1 cellular context compared by ENCODE assay signal in the genomic region with DNA sequence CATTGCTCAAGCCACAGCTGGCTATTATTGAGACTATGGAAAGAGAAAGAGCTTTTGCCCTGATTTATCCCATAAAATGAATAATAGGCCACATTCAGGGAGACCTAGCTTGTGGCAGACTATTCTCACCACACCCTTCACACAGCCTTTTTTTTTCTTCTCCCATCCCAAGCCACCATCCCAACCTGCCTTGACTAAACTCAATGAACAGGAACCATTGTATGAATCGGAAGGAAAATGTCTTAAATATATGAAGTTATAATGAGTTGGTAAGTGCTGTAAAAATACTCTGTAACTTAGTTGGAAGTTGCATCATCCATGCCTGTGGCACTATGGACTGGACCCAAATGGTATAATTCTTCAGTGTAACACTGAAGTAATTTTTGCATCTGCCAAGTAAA.
A peak's percentile ranks its signal among the peaks of the same experiment; 100 is the strongest.
TF ChIP-seq lines count a peak whose summit lies in the region.

No MANE protein-coding gene starts in this region.

TF ChIP-seq in HepG2, 621 proteins besides CTCF, POLR2A, EP300 and RAD21 (continued from another document):
- TF ChIP-seq, protein P1, sequence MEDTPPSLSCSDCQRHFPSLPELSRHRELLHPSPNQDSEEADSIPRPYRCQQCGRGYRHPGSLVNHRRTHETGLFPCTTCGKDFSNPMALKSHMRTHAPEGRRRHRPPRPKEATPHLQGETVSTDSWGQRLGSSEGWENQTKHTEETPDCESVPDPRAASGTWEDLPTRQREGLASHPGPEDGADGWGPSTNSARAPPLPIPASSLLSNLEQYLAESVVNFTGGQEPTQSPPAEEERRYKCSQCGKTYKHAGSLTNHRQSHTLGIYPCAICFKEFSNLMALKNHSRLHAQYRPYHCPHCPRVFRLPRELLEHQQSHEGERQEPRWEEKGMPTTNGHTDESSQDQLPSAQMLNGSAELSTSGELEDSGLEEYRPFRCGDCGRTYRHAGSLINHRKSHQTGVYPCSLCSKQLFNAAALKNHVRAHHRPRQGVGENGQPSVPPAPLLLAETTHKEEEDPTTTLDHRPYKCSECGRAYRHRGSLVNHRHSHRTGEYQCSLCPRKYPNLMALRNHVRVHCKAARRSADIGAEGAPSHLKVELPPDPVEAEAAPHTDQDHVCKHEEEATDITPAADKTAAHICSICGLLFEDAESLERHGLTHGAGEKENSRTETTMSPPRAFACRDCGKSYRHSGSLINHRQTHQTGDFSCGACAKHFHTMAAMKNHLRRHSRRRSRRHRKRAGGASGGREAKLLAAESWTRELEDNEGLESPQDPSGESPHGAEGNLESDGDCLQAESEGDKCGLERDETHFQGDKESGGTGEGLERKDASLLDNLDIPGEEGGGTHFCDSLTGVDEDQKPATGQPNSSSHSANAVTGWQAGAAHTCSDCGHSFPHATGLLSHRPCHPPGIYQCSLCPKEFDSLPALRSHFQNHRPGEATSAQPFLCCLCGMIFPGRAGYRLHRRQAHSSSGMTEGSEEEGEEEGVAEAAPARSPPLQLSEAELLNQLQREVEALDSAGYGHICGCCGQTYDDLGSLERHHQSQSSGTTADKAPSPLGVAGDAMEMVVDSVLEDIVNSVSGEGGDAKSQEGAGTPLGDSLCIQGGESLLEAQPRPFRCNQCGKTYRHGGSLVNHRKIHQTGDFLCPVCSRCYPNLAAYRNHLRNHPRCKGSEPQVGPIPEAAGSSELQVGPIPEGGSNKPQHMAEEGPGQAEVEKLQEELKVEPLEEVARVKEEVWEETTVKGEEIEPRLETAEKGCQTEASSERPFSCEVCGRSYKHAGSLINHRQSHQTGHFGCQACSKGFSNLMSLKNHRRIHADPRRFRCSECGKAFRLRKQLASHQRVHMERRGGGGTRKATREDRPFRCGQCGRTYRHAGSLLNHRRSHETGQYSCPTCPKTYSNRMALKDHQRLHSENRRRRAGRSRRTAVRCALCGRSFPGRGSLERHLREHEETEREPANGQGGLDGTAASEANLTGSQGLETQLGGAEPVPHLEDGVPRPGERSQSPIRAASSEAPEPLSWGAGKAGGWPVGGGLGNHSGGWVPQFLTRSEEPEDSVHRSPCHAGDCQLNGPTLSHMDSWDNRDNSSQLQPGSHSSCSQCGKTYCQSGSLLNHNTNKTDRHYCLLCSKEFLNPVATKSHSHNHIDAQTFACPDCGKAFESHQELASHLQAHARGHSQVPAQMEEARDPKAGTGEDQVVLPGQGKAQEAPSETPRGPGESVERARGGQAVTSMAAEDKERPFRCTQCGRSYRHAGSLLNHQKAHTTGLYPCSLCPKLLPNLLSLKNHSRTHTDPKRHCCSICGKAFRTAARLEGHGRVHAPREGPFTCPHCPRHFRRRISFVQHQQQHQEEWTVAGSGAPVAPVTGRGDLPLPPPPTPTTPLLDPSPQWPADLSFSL (CRISPR knock-in tag; IDR thresholded peaks at IDR 0.05), result no peak
- TF ChIP-seq GABPB1 (CRISPR knock-in tag; IDR thresholded peaks at IDR 0.05), result no peak
- TF ChIP-seq ZNF670 (CRISPR knock-in tag; IDR thresholded peaks at IDR 0.05; ENCODE audit: borderline replicate concordance), result no peak
- peak; percentile 51; the same call in 1 of the 2 replicates for TF ChIP-seq CEBPB (IDR thresholded peaks at IDR 0.05; ENCODE audit: borderline replicate concordance, low read depth, low read length)
